In the genomic region with DNA sequence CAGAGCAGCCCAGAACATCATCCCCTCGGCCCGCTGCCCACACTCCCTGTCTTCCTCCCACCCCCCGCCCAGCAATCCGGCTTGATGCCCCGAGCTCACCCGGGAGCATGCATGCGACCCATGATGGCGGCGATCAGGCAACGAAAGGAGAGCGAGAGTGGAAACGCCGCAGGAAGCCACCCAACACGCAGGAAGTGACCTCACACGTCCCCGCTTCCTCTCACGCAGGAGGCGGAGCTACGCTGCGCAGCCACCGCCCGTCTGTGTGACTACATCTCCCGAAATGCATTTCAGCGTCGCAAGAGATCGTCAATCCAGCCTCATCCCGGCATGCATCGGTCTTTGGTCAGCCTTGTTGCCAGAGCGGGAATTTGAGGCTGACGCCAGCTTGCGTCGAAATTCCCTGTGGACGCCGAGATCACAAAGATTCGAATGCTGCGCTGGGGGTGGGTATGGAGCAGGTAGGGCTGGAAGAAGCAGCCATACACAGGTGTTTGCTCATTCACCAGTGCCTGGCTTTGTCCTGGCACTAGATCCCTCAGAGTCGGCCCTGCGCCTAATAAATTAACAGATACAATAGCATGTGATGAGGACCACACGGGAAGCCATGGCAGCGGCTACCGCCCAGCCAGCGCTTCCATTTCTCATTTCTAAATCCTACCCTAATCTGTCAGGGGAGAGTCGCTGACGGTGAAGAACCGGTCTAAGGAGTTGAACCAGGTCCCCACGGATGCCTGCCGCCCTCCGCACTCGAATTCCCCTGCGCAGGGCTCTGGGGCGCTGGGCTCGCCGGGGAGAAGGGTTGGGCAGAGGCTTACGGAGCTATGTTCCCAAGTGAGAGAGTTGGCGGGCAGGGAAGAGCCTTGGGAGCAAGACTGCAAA, we compare ENCODE assay signal across 1 cellular context.
TF ChIP-seq lines count a peak whose summit lies in the region.

RPS13 (minus strand) TSS at position 148 of the 882 bp plus-strand sequence; CDS start at position 122, 26 bp downstream.

TF ChIP-seq in HEK293, 187 proteins besides CTCF, POLR2A, EP300 and RAD21 (continued from another document and continues in another):
- TF ChIP-seq BCL6B (tag by site-specific recombination; IDR thresholded peaks at IDR 0.05) (no peak), ZNF112 (tag by site-specific recombination; IDR thresholded peaks at IDR 0.05) (no peak), ZNF16 (tag by site-specific recombination; IDR thresholded peaks at IDR 0.05; ENCODE audit: low read depth) (no peak), ZNF169 (tag by site-specific recombination; IDR thresholded peaks at IDR 0.05) (no peak), ZNF791 (tag by site-specific recombination; IDR thresholded peaks at IDR 0.05) (no peak), ZNF596 (tag by site-specific recombination; IDR thresholded peaks at IDR 0.05) (no peak), ZEB2 (tag by site-specific recombination; IDR thresholded peaks at IDR 0.05) (peak; percentile 52), ZNF610 (tag by site-specific recombination; IDR thresholded peaks at IDR 0.05; ENCODE audit: borderline replicate concordance) (peak; percentile 48; the same call in 1 of the 2 replicates), ZNF2 (tag by site-specific recombination; IDR thresholded peaks at IDR 0.05) (peak; percentile 39; the same call in 1 of the 2 replicates), ZBTB11 (tag by site-specific recombination; conservative IDR thresholded peaks at IDR 0.05; ENCODE audit: low read depth) (peak; percentile 77), PRDM2 (tag by site-specific recombination; IDR thresholded peaks at IDR 0.05; ENCODE audit: borderline replicate concordance) (no peak), ZNF529 (tag by site-specific recombination; IDR thresholded peaks at IDR 0.05; ENCODE audit: insufficient replicate concordance) (no peak), ZNF184 (tag by site-specific recombination; IDR thresholded peaks at IDR 0.05) (no peak), ZBTB7A (tag by site-specific recombination; IDR thresholded peaks at IDR 0.05; ENCODE audit: low read depth) (no peak), ZNF645 (tag by site-specific recombination; IDR thresholded peaks at IDR 0.05) (no peak), ZNF518A (tag by site-specific recombination; conservative IDR thresholded peaks at IDR 0.05; ENCODE audit: low read depth) (peak; percentile 82), ZNF777 (tag by site-specific recombination; IDR thresholded peaks at IDR 0.05; ENCODE audit: borderline replicate concordance) (no peak; the same call in 1 of the 2 replicates)
- TF ChIP-seq, protein P1, sequence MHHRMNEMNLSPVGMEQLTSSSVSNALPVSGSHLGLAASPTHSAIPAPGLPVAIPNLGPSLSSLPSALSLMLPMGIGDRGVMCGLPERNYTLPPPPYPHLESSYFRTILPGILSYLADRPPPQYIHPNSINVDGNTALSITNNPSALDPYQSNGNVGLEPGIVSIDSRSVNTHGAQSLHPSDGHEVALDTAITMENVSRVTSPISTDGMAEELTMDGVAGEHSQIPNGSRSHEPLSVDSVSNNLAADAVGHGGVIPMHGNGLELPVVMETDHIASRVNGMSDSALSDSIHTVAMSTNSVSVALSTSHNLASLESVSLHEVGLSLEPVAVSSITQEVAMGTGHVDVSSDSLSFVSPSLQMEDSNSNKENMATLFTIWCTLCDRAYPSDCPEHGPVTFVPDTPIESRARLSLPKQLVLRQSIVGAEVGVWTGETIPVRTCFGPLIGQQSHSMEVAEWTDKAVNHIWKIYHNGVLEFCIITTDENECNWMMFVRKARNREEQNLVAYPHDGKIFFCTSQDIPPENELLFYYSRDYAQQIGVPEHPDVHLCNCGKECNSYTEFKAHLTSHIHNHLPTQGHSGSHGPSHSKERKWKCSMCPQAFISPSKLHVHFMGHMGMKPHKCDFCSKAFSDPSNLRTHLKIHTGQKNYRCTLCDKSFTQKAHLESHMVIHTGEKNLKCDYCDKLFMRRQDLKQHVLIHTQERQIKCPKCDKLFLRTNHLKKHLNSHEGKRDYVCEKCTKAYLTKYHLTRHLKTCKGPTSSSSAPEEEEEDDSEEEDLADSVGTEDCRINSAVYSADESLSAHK (tag by site-specific recombination; IDR thresholded peaks at IDR 0.05): 0 out of 2 replicates have a peak, but pooled peaks have one; percentile 16
- TF ChIP-seq, protein P2, sequence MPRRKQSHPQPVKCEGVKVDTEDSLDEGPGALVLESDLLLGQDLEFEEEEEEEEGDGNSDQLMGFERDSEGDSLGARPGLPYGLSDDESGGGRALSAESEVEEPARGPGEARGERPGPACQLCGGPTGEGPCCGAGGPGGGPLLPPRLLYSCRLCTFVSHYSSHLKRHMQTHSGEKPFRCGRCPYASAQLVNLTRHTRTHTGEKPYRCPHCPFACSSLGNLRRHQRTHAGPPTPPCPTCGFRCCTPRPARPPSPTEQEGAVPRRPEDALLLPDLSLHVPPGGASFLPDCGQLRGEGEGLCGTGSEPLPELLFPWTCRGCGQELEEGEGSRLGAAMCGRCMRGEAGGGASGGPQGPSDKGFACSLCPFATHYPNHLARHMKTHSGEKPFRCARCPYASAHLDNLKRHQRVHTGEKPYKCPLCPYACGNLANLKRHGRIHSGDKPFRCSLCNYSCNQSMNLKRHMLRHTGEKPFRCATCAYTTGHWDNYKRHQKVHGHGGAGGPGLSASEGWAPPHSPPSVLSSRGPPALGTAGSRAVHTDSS (tag by site-specific recombination; IDR thresholded peaks at IDR 0.05): no peak
